Comparison of ENCODE assay signal across 26 cellular contexts in the genomic region with DNA sequence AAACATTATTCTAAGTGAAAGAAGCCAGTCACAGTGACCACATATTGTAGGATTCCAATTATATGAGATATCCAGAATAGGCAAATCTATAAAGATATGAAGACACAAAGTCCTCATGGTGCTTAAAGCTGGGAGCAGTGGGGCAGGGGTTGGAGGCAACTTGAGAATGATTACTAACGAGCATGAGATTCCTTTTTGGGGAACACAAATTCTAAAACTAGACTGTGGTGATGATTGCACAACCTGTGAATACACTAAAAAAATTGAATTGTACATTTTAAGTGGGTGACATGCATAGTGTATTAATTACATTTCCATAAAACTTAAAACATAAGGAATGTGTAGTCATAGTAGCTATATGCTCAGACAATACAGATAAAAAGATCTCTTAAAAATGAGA.
"Had no signal": no experiment of that assay in that cellular context is flagged by ENCODE, and none has a peak within 500 bp of the region (broad histone marks: within the 10 kb centered on the region; RNA-seq: fewer than 3 reads in every experiment).

No MANE protein-coding gene starts in this region.

- H3K27me3 ChIP-seq: colonic mucosa, esophagus squamous epithelium, gastrocnemius medialis, suprapubic skin, tibial artery, upper lobe of right lung had no signal

- H3K9me3 ChIP-seq: colonic mucosa, esophagus squamous epithelium, gastrocnemius medialis, mucosa of descending colon, suprapubic skin, tibial artery, upper lobe of right lung had no signal

- H3K4me3 ChIP-seq: colonic mucosa, esophagus squamous epithelium, gastrocnemius medialis, left ventricle myocardium inferior, lung, mucosa of descending colon, suprapubic skin, tibial artery, upper lobe of right lung had no signal

- DNase-seq: activated CD4-positive, alpha-beta memory T cell treated with anti-CD3 and anti-CD28 coated beads, Interleukin-2, amount 10 ng/mL, durations not matched to agents 7 days and 5 days; activated CD4-positive, alpha-beta T cell treated with anti-CD3 and anti-CD28 coated beads for 48 hours; activated CD8-positive, alpha-beta memory T cell treated with anti-CD3 and anti-CD28 coated beads, Interleukin-2, amount 50 U/mL, for 48 hours; activated T-cell treated with anti-CD3 and anti-CD28 coated beads, Interleukin-2, amount 50 U/mL, for 4 hours; anterior cingulate cortex; colonic mucosa; effector CD8-positive, alpha-beta T cell; esophagus squamous epithelium; gastrocnemius medialis; glutamatergic neuron; islet precursor cell; left ventricle myocardium inferior; mesendoderm; mucosa of descending colon; stimulated activated CD4-positive, alpha-beta T cell treated with anti-CD3 and anti-CD28 coated beads, Interleukin-15, amount 100 ng/mL, for 24 hours; stimulated activated CD4-positive, alpha-beta T cell treated with anti-CD3 and anti-CD28 coated beads, Interleukin-2, amount 100 ng/mL, for 24 hours; stimulated activated naive CD4-positive, alpha-beta T cell; tibial artery; upper lobe of right lung had no signal

- H3K4me1 ChIP-seq: colonic mucosa, esophagus squamous epithelium, gastrocnemius medialis, suprapubic skin, upper lobe of right lung had no signal

- ATAC-seq: activated naive CD4-positive, alpha-beta T cell treated with anti-CD3 and anti-CD28 coated beads, Interleukin-2, amount 50 U/mL, for 72 hours; activated T-cell treated with anti-CD3 and anti-CD28 coated beads, Interleukin-2, amount 50 U/mL, for 4 hours; activated T-helper 17 cell treated with anti-CD3 and anti-CD28 coated beads, Interleukin-2, amount 50 U/mL, for 72 hours; gastrocnemius medialis; mucosa of descending colon; natural killer cell treated with Interleukin-12 subunit alpha and Interleukin-12 subunit beta and Interleukin-15 and Interleukin-18, amount 100 ng/mL, for 72 hours; sciatic nerve; upper lobe of right lung had no signal

- H3K36me3 ChIP-seq: colonic mucosa, left ventricle myocardium inferior, tibial artery, upper lobe of right lung had no signal

- H3K27ac ChIP-seq: colonic mucosa, epithelial cell of prostate, esophagus squamous epithelium, gastrocnemius medialis, left ventricle myocardium inferior, suprapubic skin, tibial artery, upper lobe of right lung had no signal
